ENCODE assay signal across 9 cellular contexts in the genomic region with DNA sequence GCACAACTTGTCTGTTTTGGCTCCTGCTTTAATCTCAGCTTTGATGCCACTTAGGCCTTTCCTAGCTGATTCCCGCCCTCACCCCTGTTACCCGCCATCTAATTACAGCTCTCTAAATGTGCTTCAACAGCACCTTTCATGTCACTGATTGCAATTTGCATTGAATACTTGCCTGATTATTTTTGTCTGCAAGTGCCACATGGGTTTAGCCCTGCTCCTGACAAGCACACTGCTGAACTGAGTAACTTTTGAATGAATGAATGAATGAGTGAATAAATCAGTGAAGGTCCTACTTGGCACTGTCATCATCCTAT. TPM values are rescaled to one million over a fixed set of nuclear protein-coding genes. Genes with fewer than 3 reads are reported as not detected.
DNase-seq lines count a peak whose midpoint lies in the region; ATAC-seq, FAIRE-seq and TF ChIP-seq lines count a peak whose summit lies in the region.
"Had no signal": no experiment of that assay in that cellular context is flagged by ENCODE, and none has a peak within 500 bp of the region (broad histone marks: within the 10 kb centered on the region; RNA-seq: fewer than 3 reads in every experiment).

No MANE protein-coding gene starts in this region.

- H3K9me3 ChIP-seq in NT2/D1 (ENCODE audit: insufficient read depth, low read length) (peaks cover 3% of the 10 kb centered on the region; the same call in 1 of the 2 replicates), endothelial cell of umbilical vein (replicated peaks; ENCODE audit: control insufficient read depth, insufficient read depth, low read length) (no peaks in the 10 kb centered on the region)

- dilution Hi-C loops in endothelial cell of umbilical vein (cut with MboI; ENCODE audit: extremely low pct_ligation_motif_present, low sequenced_read_pairs): no loop called here

- H3K27me3 ChIP-seq in NT2/D1 (ENCODE audit: insufficient read depth, insufficient read length): peaks cover 14% of the 10 kb centered on the region
- no peaks in the 10 kb centered on the region for H3K27me3 ChIP-seq in endothelial cell of umbilical vein (ENCODE audit: control insufficient read depth in 2 of 2, insufficient read depth in 2 of 2, low read length in 2 of 2)

- FAIRE-seq in endothelial cell of umbilical vein (lab: Jason Lieb, UNC): no peak
- FAIRE-seq in D721Med (lab: Jason Lieb, UNC): no peak

- no peaks in the 10 kb centered on the region for H3K36me3 ChIP-seq in NT2/D1 (ENCODE audit: insufficient read depth, insufficient read length, low read length)
- H3K36me3 ChIP-seq in endothelial cell of umbilical vein (ENCODE audit: control insufficient read depth in 2 of 2, extremely low read depth in 1 of 2, insufficient read depth in 2 of 2, low read length in 2 of 2): peaks cover 0 to 3% of the 10 kb centered on the region in 2 experiments

- H2AFZ ChIP-seq in endothelial cell of umbilical vein (ENCODE audit: low read depth, low read length): peak overlapping the region; percentile 97

- no peak for TF ChIP-seq POLR2A in GM18505 (IDR thresholded peaks at IDR 0.05; ENCODE audit: borderline replicate concordance, extremely low read depth, insufficient read depth, insufficient read length)
- no peak for TF ChIP-seq POLR2A in endothelial cell of umbilical vein (IDR thresholded peaks at IDR 0.05; ENCODE audit: low read depth, low read length)

- H3K4me3 ChIP-seq in NT2/D1 (ENCODE audit: insufficient read length, low read depth): peak overlapping the region; percentile 70
- H3K4me3 ChIP-seq in endothelial cell of umbilical vein (replicated peaks in 1 of 3; ENCODE audit: insufficient read depth in 1 of 3, low read depth in 1 of 3, low read length in 3 of 3): peak overlapping the region; percentile 53 to 92 (median 55)

- POLR2A ChIA-PET in endothelial cell of umbilical vein (lab: Charles Lee): interaction anchor here (2.7 kb wide), 1 partner anchor 10 kb away, joined by 11 read pairs; no protein-coding TSS in a partner anchor

- no peaks in the 10 kb centered on the region for H3K9me1 ChIP-seq in endothelial cell of umbilical vein (replicated peaks; ENCODE audit: control insufficient read depth, extremely low read depth, insufficient read depth, low read length)

- peak overlapping the region; percentile 56 for H3K9ac ChIP-seq in NT2/D1 (ENCODE audit: insufficient read length, low read depth)
- H3K9ac ChIP-seq in endothelial cell of umbilical vein (replicated peaks; ENCODE audit: extremely low read depth, insufficient read depth, low read length): peak overlapping the region; percentile 97

- H3K4me1 ChIP-seq in NT2/D1 (ENCODE audit: insufficient read depth, insufficient read length) (no peaks in the 10 kb centered on the region), endothelial cell of umbilical vein (ENCODE audit: control insufficient read depth, extremely low read depth, insufficient read depth, low read length) (peaks cover 28% of the 10 kb centered on the region)

- ATAC-seq in GM18505 (IDR thresholded peaks at IDR 0.05; ENCODE audit: unreplicated experiment) (peak; percentile 0), HG02623 (IDR thresholded peaks at IDR 0.05; ENCODE audit: unreplicated experiment) (no peak), HG03469 (IDR thresholded peaks at IDR 0.05; ENCODE audit: unreplicated experiment) (no peak)

- TF ChIP-seq CTCF in endothelial cell of umbilical vein (IDR thresholded peaks at IDR 0.05; ENCODE audit: extremely low read depth in 1 of 2, insufficient read depth in 1 of 2, low read depth in 1 of 2, low read length in 2 of 2): no peak
- TF ChIP-seq CTCF in D721Med (IDR thresholded peaks at IDR 0.05; ENCODE audit: insufficient read depth, missing control alignments): no peak

- peak overlapping the region; percentile 62 for H3K27ac ChIP-seq in endothelial cell of umbilical vein (ENCODE audit: insufficient read depth, low read depth, low read length)

- CTCF ChIA-PET in endothelial cell of umbilical vein (lab: Charles Lee): interaction anchor here (0.8 to 5.8 kb wide), 7 partner anchors 10 to 79 kb away, joined by 3 to 47 read pairs (median 12); no protein-coding TSS in a partner anchor

- peaks cover 40% of the 10 kb centered on the region for H3K79me2 ChIP-seq in endothelial cell of umbilical vein (ENCODE audit: control insufficient read depth, insufficient read depth, low read length)

- intact Hi-C loops in endothelial cell of umbilical vein (cut with micrococcal nuclease): loop anchor here (1.0 to 2.0 kb wide), 6 partner anchors 18 to 120 kb away; partner anchors contain the start of gene GOPC

- no TSS peak for BruUV-seq in endothelial cell of umbilical vein (replicated peaks; lab: Mats Ljungman, UMichigan)

- peak overlapping the region; percentile 57 for H3K4me2 ChIP-seq in endothelial cell of umbilical vein (ENCODE audit: insufficient read depth, low read length)

- DNase-seq in NT2/D1 (ENCODE audit: low read depth, low spot score) (no peak), endothelial cell of umbilical vein (ENCODE audit: low read depth, low spot score) (no peak), pons (ENCODE audit: low spot score) (peak; percentile 31), DMS153 (lab: John Stamatoyannopoulos, UW) (no peak), D721Med (ENCODE audit: insufficient read length, low spot score) (no peak)

- no peaks in the 10 kb centered on the region for H4K20me1 ChIP-seq in endothelial cell of umbilical vein (replicated peaks; ENCODE audit: control insufficient read depth, extremely low read depth, insufficient read depth, low read length)

TF ChIP-seq in endothelial cell of umbilical vein, 7 proteins besides CTCF, POLR2A, EP300 and RAD21:
- TF ChIP-seq FOS (IDR thresholded peaks at IDR 0.05; ENCODE audit: borderline replicate concordance, insufficient read depth, low read length): no peak
- TF ChIP-seq, protein P1, sequence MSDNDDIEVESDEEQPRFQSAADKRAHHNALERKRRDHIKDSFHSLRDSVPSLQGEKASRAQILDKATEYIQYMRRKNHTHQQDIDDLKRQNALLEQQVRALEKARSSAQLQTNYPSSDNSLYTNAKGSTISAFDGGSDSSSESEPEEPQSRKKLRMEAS (IDR thresholded peaks at IDR 0.05; ENCODE audit: insufficient read depth, insufficient read length): no peak
- TF ChIP-seq EZH2 (IDR thresholded peaks at IDR 0.05; ENCODE audit: borderline replicate concordance, low read depth, low read length, severe bottlenecking): no peak
- TF ChIP-seq POLR2AphosphoS5 (IDR thresholded peaks at IDR 0.05; ENCODE audit: insufficient read depth, low read depth, low read length): no peak

RNA-seq across cellular contexts. Expression of gene DCBLD1, which starts 0.6 kb away (rescaled TPM):
- total RNA-seq in endothelial cell of umbilical vein: 44.3 and 55.8 TPM in 2 replicates
- 27.1 and 30.2 TPM in 2 replicates for polyA plus RNA-seq in endothelial cell of umbilical vein
- 23.4 and 23.5 TPM in 2 replicates for polyA plus RNA-seq in endothelial cell of umbilical vein (2011; cell fraction: cytosol; rRNA removed)
- polyA plus RNA-seq in endothelial cell of umbilical vein (2011; cell fraction: nucleus; rRNA removed): 53.8 and 63.0 TPM in 2 replicates
- 64.0 and 66.8 TPM in 2 replicates for polyA plus RNA-seq in endothelial cell of umbilical vein (2012)
- 39.3 and 40.7 TPM in 2 replicates for polyA minus RNA-seq in endothelial cell of umbilical vein
- 4.3 TPM for polyA minus RNA-seq in endothelial cell of umbilical vein (2011; cell fraction: cytosol; rRNA and poly(A)+ RNA removed)
- 36.6 and 49.8 TPM in 2 replicates for polyA minus RNA-seq in endothelial cell of umbilical vein (2011; cell fraction: nucleus; rRNA and poly(A)+ RNA removed)

RNA-seq across cellular contexts. Expression of gene ROS1, which starts 56.1 kb away (rescaled TPM):
- total RNA-seq in endothelial cell of umbilical vein: not detected in 2 replicates
- not detected in 2 replicates for polyA plus RNA-seq in endothelial cell of umbilical vein
- not detected in 2 replicates for polyA plus RNA-seq in endothelial cell of umbilical vein (2011; cell fraction: cytosol; rRNA removed)
- not detected in 2 replicates for polyA plus RNA-seq in endothelial cell of umbilical vein (2011; cell fraction: nucleus; rRNA removed)
- polyA plus RNA-seq in endothelial cell of umbilical vein (2012): not detected in 2 replicates
- polyA minus RNA-seq in endothelial cell of umbilical vein: not detected in 2 replicates
- polyA minus RNA-seq in endothelial cell of umbilical vein (2011; cell fraction: cytosol; rRNA and poly(A)+ RNA removed): not detected
- not detected in 2 replicates for polyA minus RNA-seq in endothelial cell of umbilical vein (2011; cell fraction: nucleus; rRNA and poly(A)+ RNA removed)
- total RNA-seq: pulmonary artery endothelial cell had no signal
